In the genomic region with DNA sequence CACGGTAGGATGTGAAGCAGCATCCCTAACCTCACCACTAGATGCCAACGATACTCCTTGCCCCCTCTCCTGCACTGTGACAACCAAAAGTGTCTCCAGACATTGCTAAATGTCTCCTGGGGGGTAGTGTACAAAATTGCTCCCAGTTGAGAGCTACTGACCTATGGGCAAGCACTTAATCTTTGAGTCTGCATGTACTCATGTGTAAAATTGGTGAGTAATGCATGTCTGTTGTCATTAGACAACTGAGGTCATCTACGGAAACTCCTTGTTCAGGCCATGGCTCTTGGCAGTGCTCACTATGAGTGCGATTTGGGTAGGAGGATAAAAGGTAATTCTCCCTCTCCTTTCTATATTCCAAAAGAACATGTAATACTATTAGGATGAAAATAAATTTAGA, we compare ENCODE assay signal across 13 cellular contexts. TPM values are rescaled to one million over a fixed set of nuclear protein-coding genes. Genes with fewer than 3 reads are reported as not detected.
A peak's percentile ranks its signal among the peaks of the same experiment; 100 is the strongest.
DNase-seq lines count a peak whose midpoint lies in the region; ATAC-seq, FAIRE-seq and TF ChIP-seq lines count a peak whose summit lies in the region.
"Had no signal": no experiment of that assay in that cellular context is flagged by ENCODE, and none has a peak within 500 bp of the region (broad histone marks: within the 10 kb centered on the region; RNA-seq: fewer than 3 reads in every experiment).

No MANE protein-coding gene starts in this region.

- H3K4me2 ChIP-seq in SU-DHL-6 (ENCODE audit: low read depth, low read length, poor library complexity, severe bottlenecking) = no peak overlapping the region
- no peak overlapping the region for H3K4me2 ChIP-seq in fibroblast of lung (ENCODE audit: extremely low read depth, insufficient read depth, low read length)
- H3K4me2 ChIP-seq in smooth muscle cell = peak overlapping the region; percentile 23
- H3K4me2 ChIP-seq: hepatocyte had no signal

- no peaks in the 10 kb centered on the region for H3K9me2 ChIP-seq in SU-DHL-6 (replicated peaks; ENCODE audit: insufficient read depth, low read length)

- DNase-seq in HEK293T (ENCODE audit: extremely low spot score) (peak; percentile 33), fibroblast of lung (ENCODE audit: low read depth in 2 of 2) (peak; percentile 35 to 92), smooth muscle cell (lab: John Stamatoyannopoulos, UW; ENCODE audit: unreplicated experiment) (no peak), kidney (no peak), NCI-H1105 treated with DMSO at 0.1 percent for 48 hours (lab: John Stamatoyannopoulos, UW) (no peak)
- DNase-seq: activated T-cell treated with anti-CD3 and anti-CD28 coated beads, Interleukin-2, amount 50 U/mL, for 24 hours; DMS153; NCI-H1930; OCI-M1; sigmoid colon had no signal

- peaks cover 44% of the 10 kb centered on the region for H3F3A ChIP-seq in SU-DHL-6 (ENCODE audit: insufficient read depth)
- H3F3A ChIP-seq in smooth muscle cell (ENCODE audit: low read depth) = peaks cover 3% of the 10 kb centered on the region

- no peak for ATAC-seq in GM21786 (IDR thresholded peaks at IDR 0.05; ENCODE audit: unreplicated experiment)

- H3K4me1 ChIP-seq in fibroblast of lung (ENCODE audit: control insufficient read depth, extremely low read depth, insufficient read depth, low read length) (peaks cover 3% of the 10 kb centered on the region), smooth muscle cell (ENCODE audit: low read depth) (no peaks in the 10 kb centered on the region), kidney (ENCODE audit: control insufficient read depth in 1 of 2, insufficient read depth in 1 of 2, low read depth in 1 of 2, low read length in 2 of 2) (no peaks in the 10 kb centered on the region)

- H3K27ac ChIP-seq in SU-DHL-6 (ENCODE audit: low read depth, low read length) = 0 out of 2 replicates have a peak overlapping the region, but pooled peaks have one; percentile 85
- H3K27ac ChIP-seq in fibroblast of lung (ENCODE audit: insufficient read depth, low read length) = no peak overlapping the region
- H3K27ac ChIP-seq in smooth muscle cell (ENCODE audit: low read depth) = peak overlapping the region; percentile 87
- H3K27ac ChIP-seq in kidney (ENCODE audit: low read depth in 2 of 2, low read length in 2 of 2) = no peak overlapping the region
- H3K27ac ChIP-seq: hepatocyte, sigmoid colon had no signal

- H4K20me1 ChIP-seq in SU-DHL-6 (ENCODE audit: low read depth, low read length) = no peaks in the 10 kb centered on the region
- no peaks in the 10 kb centered on the region for H4K20me1 ChIP-seq in fibroblast of lung (ENCODE audit: control insufficient read depth, extremely low read depth, insufficient read depth, low read length)
- H4K20me1 ChIP-seq in smooth muscle cell (ENCODE audit: low read depth) = no peaks in the 10 kb centered on the region

- POLR2A ChIA-PET in HEK293T (lab: Yijun Ruan, JAX) = interaction anchor here (1.3 kb wide), 1 partner anchor 98 kb away, joined by 3 read pairs; a partner anchor contains a TSS

- WGBS in smooth muscle cell (ENCODE audit: low lambda C conversion rate) = 38% methylated on average over 4 of the region's 4 CpGs

- intact Hi-C loops in kidney (cut with DNase I) = no loop called here

- H3K79me2 ChIP-seq in SU-DHL-6 (ENCODE audit: insufficient read depth, low read length) (peaks cover 3% of the 10 kb centered on the region; the same call in 1 of the 2 replicates), fibroblast of lung (ENCODE audit: control insufficient read depth, insufficient read depth, low read length) (no peaks in the 10 kb centered on the region), smooth muscle cell (ENCODE audit: low read depth) (no peaks in the 10 kb centered on the region)
- H3K79me2 ChIP-seq: hepatocyte had no signal

- no peak for FAIRE-seq in kidney (lab: Jason Lieb, UNC)

- no peak overlapping the region for H2AFZ ChIP-seq in SU-DHL-6 (ENCODE audit: low read depth, low read length, severe bottlenecking)
- no peak overlapping the region for H2AFZ ChIP-seq in fibroblast of lung (ENCODE audit: low read length)
- H2AFZ ChIP-seq in smooth muscle cell (ENCODE audit: low read depth) = no peak overlapping the region
- H2AFZ ChIP-seq: hepatocyte had no signal

- no peak for TF ChIP-seq CTCF in SU-DHL-6 (IDR thresholded peaks at IDR 0.05; ENCODE audit: insufficient read depth, low read length, poor library complexity, severe bottlenecking)
- no peak for TF ChIP-seq CTCF in fibroblast of lung (conservative IDR thresholded peaks at IDR 0.05 in 1 of 2, IDR thresholded peaks at IDR 0.05 in 1 of 2; ENCODE audit: low read depth in 1 of 2, low read length in 2 of 2)
- no peak for TF ChIP-seq CTCF in smooth muscle cell (IDR thresholded peaks at IDR 0.05; ENCODE audit: borderline replicate concordance, insufficient read depth, poor library complexity, severe bottlenecking)
- no peak for TF ChIP-seq CTCF in kidney (IDR thresholded peaks at IDR 0.05; ENCODE audit: borderline replicate concordance, extremely low read depth, insufficient read depth)

- H3K9me3 ChIP-seq in SU-DHL-6 (ENCODE audit: insufficient read depth, low read length) (no peaks in the 10 kb centered on the region), fibroblast of lung (ENCODE audit: control insufficient read depth, insufficient read depth, low read depth, low read length) (no peaks in the 10 kb centered on the region), smooth muscle cell (replicated peaks; ENCODE audit: low read depth) (no peaks in the 10 kb centered on the region), kidney (ENCODE audit: control insufficient read depth in 1 of 2, low read length in 2 of 2) (no peaks in the 10 kb centered on the region)
- H3K9me3 ChIP-seq: sigmoid colon had no signal

- H3K9ac ChIP-seq in SU-DHL-6 (ENCODE audit: low read length) (no peak overlapping the region), fibroblast of lung (ENCODE audit: insufficient read depth, low read length) (no peak overlapping the region), smooth muscle cell (ENCODE audit: low read depth) (peak overlapping the region; percentile 48), kidney (ENCODE audit: low read length in 2 of 2) (no peak overlapping the region)

- H3K36me3 ChIP-seq in SU-DHL-6 (ENCODE audit: low read length) = peaks cover 27% of the 10 kb centered on the region
- peaks cover 5% of the 10 kb centered on the region for H3K36me3 ChIP-seq in fibroblast of lung (ENCODE audit: control insufficient read depth, insufficient read depth, low read length)
- no peaks in the 10 kb centered on the region for H3K36me3 ChIP-seq in smooth muscle cell (ENCODE audit: low read depth)
- H3K36me3 ChIP-seq in kidney (ENCODE audit: control insufficient read depth in 1 of 2, insufficient read depth in 2 of 2, low read length in 2 of 2) = peaks cover 12 to 20% of the 10 kb centered on the region in 2 donors

- no peaks in the 10 kb centered on the region for H3K27me3 ChIP-seq in SU-DHL-6 (ENCODE audit: low read length)
- H3K27me3 ChIP-seq in fibroblast of lung (ENCODE audit: control insufficient read depth, insufficient read depth, low read length) = no peaks in the 10 kb centered on the region
- H3K27me3 ChIP-seq in smooth muscle cell (ENCODE audit: low read depth) = no peaks in the 10 kb centered on the region
- H3K27me3 ChIP-seq: hepatocyte, sigmoid colon had no signal

- H3K4me3 ChIP-seq in SU-DHL-6 (ENCODE audit: insufficient read depth, low read length, poor library complexity, severe bottlenecking) (no peak overlapping the region), fibroblast of lung (replicated peaks in 1 of 4; ENCODE audit: control extremely low read depth in 1 of 4, insufficient read depth in 1 of 4, low read depth in 3 of 4, low read length in 4 of 4) (no peak overlapping the region), smooth muscle cell (no peak overlapping the region), kidney (ENCODE audit: low read length in 2 of 2) (no peak overlapping the region)
- H3K4me3 ChIP-seq: hepatocyte, sigmoid colon had no signal

- CTCF ChIA-PET in HEK293T (lab: Yijun Ruan, JAX) = no interaction called here

TF ChIP-seq in HEK293T, 16 proteins besides CTCF, POLR2A, EP300 and RAD21:
- no peak for TF ChIP-seq HDGF (IDR thresholded peaks at IDR 0.05; ENCODE audit: borderline replicate concordance)
- TF ChIP-seq, protein P1, sequence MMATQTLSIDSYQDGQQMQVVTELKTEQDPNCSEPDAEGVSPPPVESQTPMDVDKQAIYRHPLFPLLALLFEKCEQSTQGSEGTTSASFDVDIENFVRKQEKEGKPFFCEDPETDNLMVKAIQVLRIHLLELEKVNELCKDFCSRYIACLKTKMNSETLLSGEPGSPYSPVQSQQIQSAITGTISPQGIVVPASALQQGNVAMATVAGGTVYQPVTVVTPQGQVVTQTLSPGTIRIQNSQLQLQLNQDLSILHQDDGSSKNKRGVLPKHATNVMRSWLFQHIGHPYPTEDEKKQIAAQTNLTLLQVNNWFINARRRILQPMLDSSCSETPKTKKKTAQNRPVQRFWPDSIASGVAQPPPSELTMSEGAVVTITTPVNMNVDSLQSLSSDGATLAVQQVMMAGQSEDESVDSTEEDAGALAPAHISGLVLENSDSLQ (IDR thresholded peaks at IDR 0.05) = peak; percentile 73
- TF ChIP-seq ZNF384 (IDR thresholded peaks at IDR 0.05) = no peak

RNA-seq across cellular contexts. Expression of a gene that starts 29.2 kb away (rescaled TPM):
- total RNA-seq in fibroblast of lung (69.3 and 69.9 TPM in 2 replicates), smooth muscle cell (123 and 134 TPM in 2 replicates), kidney (71.7 TPM)
- polyA plus RNA-seq in fibroblast of lung (135 and 201 TPM in 2 replicates), smooth muscle cell (122 and 128 TPM in 2 replicates), kidney (ENCODE audit: insufficient read depth, low read depth, low replicate concordance) (138 TPM)
- 106 and 131 TPM in 2 replicates for polyA plus RNA-seq in fibroblast of lung (2012)
- polyA minus RNA-seq in fibroblast of lung (ENCODE audit: low replicate concordance) = 44.5 and 80.8 TPM in 2 replicates

Comparison
In these comparisons a context has a peak if more than half of its experiments do, and no peak if none do; other contexts are left out.
1. DNase-seq: peak in HEK293T (single experiment) and fibroblast of lung (2 of 2); none in smooth muscle cell (single experiment), kidney (single experiment) and NCI-H1105 treated with DMSO at 0.1 percent for 48 hours (single experiment).
2. H3K27ac ChIP-seq: peak in SU-DHL-6 (single experiment) and smooth muscle cell (single experiment); none in fibroblast of lung (single experiment) and kidney (0 of 2).